Comparison of ENCODE assay signal across 12 cellular contexts in the genomic region with DNA sequence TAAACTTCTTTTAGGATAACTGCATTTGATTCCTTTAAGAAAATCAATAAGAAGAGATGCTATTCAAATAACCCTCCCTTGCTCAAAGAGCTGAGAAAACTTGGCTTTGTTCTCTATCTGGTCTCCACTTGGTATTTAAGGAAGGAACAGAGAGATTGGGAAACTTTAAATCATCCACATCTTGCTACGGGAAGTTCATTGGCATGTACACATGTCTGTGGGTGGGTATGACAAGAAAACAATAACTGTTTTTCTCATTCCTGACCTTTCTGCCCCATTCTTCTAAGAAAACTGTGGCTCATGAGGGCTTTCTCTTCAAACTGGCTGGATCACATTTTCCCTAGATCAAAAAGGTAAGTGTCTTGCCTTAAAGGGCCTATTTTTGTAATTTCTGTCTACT. TPM values are rescaled to one million over a fixed set of nuclear protein-coding genes. Genes with fewer than 3 reads are reported as not detected.
DNase-seq lines count a peak whose midpoint lies in the region; ATAC-seq lines count a peak whose summit lies in the region.
"Had no signal": no experiment of that assay in that cellular context is flagged by ENCODE, and none has a peak within 500 bp of the region (broad histone marks: within the 10 kb centered on the region; RNA-seq: fewer than 3 reads in every experiment).

No MANE protein-coding gene starts in this region.

- no peaks in the 10 kb centered on the region for H3K36me3 ChIP-seq in CD4-positive, CD25-positive, alpha-beta regulatory T cell (ENCODE audit: control insufficient read depth, insufficient read depth, low read length)
- H3K36me3 ChIP-seq in naive thymus-derived CD4-positive, alpha-beta T cell (ENCODE audit: control insufficient read depth in 2 of 3, insufficient read depth in 3 of 3, low read length in 3 of 3): no peaks in the 10 kb centered on the region
- H3K36me3 ChIP-seq: colonic mucosa, right atrium auricular region had no signal

- H3K27me3 ChIP-seq in CD4-positive, CD25-positive, alpha-beta regulatory T cell (ENCODE audit: control insufficient read depth, insufficient read depth, low read length): no peaks in the 10 kb centered on the region
- no peaks in the 10 kb centered on the region for H3K27me3 ChIP-seq in naive thymus-derived CD4-positive, alpha-beta T cell (ENCODE audit: control insufficient read depth in 2 of 2, insufficient read depth in 2 of 2, low read length in 2 of 2)
- H3K27me3 ChIP-seq: colonic mucosa, right atrium auricular region had no signal

- DNase-seq in CD4-positive, CD25-positive, alpha-beta regulatory T cell: no peak
- DNase-seq in activated T-helper 2 cell treated with anti-CD3 and anti-CD28 coated beads, Interferon-gamma antibody, Interleukin-2, Interleukin-4, amounts not matched to agents 10 μg/mL and 5 μg/mL and 100 μg/mL, durations not matched to agents 14 hours and 24 hours and 36 hours (ENCODE audit: low spot score): no peak
- DNase-seq in naive thymus-derived CD4-positive, alpha-beta T cell: no peak
- DNase-seq in substantia nigra (lab: John Stamatoyannopoulos, UW) (no peak), midbrain (lab: John Stamatoyannopoulos, UW) (no peak), NCI-H226 (no peak)
- DNase-seq: activated CD4-positive, alpha-beta T cell treated with anti-CD3 and anti-CD28 coated beads for 4 hours; activated naive CD8-positive, alpha-beta T cell treated with anti-CD3 and anti-CD28 coated beads, Interleukin-2, amount 10 ng/mL, durations not matched to agents 7 days and 5 days; colonic mucosa had no signal

- H3K4me1 Mint-ChIP-seq in CD4-positive, CD25-positive, alpha-beta regulatory T cell: peaks cover 26 to 97% (median 72%) of the 10 kb centered on the region in 4 donors
- H3K4me1 Mint-ChIP-seq in IgD-negative memory B cell: peaks cover 52 to 78% (median 69%) of the 10 kb centered on the region in 3 donors
- peaks cover 72% of the 10 kb centered on the region for H3K4me1 Mint-ChIP-seq in activated T-helper 2 cell treated with anti-CD3 and anti-CD28 coated beads, Interferon-gamma antibody, Interleukin-2, Interleukin-4, amounts not matched to agents 10 μg/mL and 5 μg/mL and 100 μg/mL, durations not matched to agents 14 hours and 24 hours and 36 hours (ENCODE audit: low read depth)
- peaks cover 53 to 78% (median 71%) of the 10 kb centered on the region in 7 donors for H3K4me1 Mint-ChIP-seq in naive thymus-derived CD4-positive, alpha-beta T cell

- intact Hi-C loops in activated T-helper 2 cell treated with anti-CD3 and anti-CD28 coated beads, Interferon-gamma antibody, Interleukin-2, Interleukin-4, amounts not matched to agents 10 μg/mL and 5 μg/mL and 100 μg/mL, durations not matched to agents 14 hours and 24 hours and 36 hours (cut with micrococcal nuclease): loop anchor here (10.0 kb wide), 2 partner anchors 158 to 338 kb away; no protein-coding TSS in a partner anchor
- intact Hi-C loops in naive thymus-derived CD4-positive, alpha-beta T cell (cut with micrococcal nuclease): loop anchor here (2.0 to 10.0 kb wide), 7 partner anchors 341 to 1272 kb away; a partner anchor contains a TSS

- no peaks in the 10 kb centered on the region for H3K36me3 Mint-ChIP-seq in CD4-positive, CD25-positive, alpha-beta regulatory T cell
- peaks cover 8% of the 10 kb centered on the region for H3K36me3 Mint-ChIP-seq in IgD-negative memory B cell
- peaks cover 12% of the 10 kb centered on the region for H3K36me3 Mint-ChIP-seq in activated T-helper 2 cell treated with anti-CD3 and anti-CD28 coated beads, Interferon-gamma antibody, Interleukin-2, Interleukin-4, amounts not matched to agents 10 μg/mL and 5 μg/mL and 100 μg/mL, durations not matched to agents 14 hours and 24 hours and 36 hours (ENCODE audit: low read depth)
- H3K36me3 Mint-ChIP-seq in naive thymus-derived CD4-positive, alpha-beta T cell: peaks cover 0 to 23% (median under 1%) of the 10 kb centered on the region in 5 donors

- H3K27ac Mint-ChIP-seq in CD4-positive, CD25-positive, alpha-beta regulatory T cell: peak overlapping the region; percentile 66 to 92 (median 88)
- peak overlapping the region in 2 of 3 donors; percentile 70 to 97 for H3K27ac Mint-ChIP-seq in IgD-negative memory B cell
- H3K27ac Mint-ChIP-seq in activated T-helper 2 cell treated with anti-CD3 and anti-CD28 coated beads, Interferon-gamma antibody, Interleukin-2, Interleukin-4, amounts not matched to agents 10 μg/mL and 5 μg/mL and 100 μg/mL, durations not matched to agents 14 hours and 24 hours and 36 hours: peak overlapping the region; percentile 64
- H3K27ac Mint-ChIP-seq in naive thymus-derived CD4-positive, alpha-beta T cell: peak overlapping the region in 7 of 9 donors; percentile 1 to 97 (median 40)

- ATAC-seq in CD4-positive, CD25-positive, alpha-beta regulatory T cell (ENCODE audit: low read depth in 2 of 2): no peak
- ATAC-seq in naive thymus-derived CD4-positive, alpha-beta T cell: no peak
- no peak for ATAC-seq in GM21423 (IDR thresholded peaks at IDR 0.05; ENCODE audit: unreplicated experiment)

- H3K4me1 ChIP-seq in CD4-positive, CD25-positive, alpha-beta regulatory T cell (ENCODE audit: control insufficient read depth, insufficient read depth, low read length, poor library complexity, severe bottlenecking): peaks cover 78% of the 10 kb centered on the region
- peaks cover 41 to 52% of the 10 kb centered on the region in 2 donors for H3K4me1 ChIP-seq in naive thymus-derived CD4-positive, alpha-beta T cell (ENCODE audit: control insufficient read depth in 2 of 2, insufficient read depth in 2 of 2, low read length in 2 of 2)

- CTCF ChIA-PET in naive thymus-derived CD4-positive, alpha-beta T cell (lab: Charles Lee): no interaction called here

- POLR2A ChIA-PET in naive thymus-derived CD4-positive, alpha-beta T cell (lab: Charles Lee): interaction anchor here (0.5 to 2.1 kb wide), 3 partner anchors 57 to 1004 kb away, joined by 3 to 9 read pairs (median 4); a partner anchor contains a TSS

- H3K27ac ChIP-seq in CD4-positive, CD25-positive, alpha-beta regulatory T cell (ENCODE audit: insufficient read depth, low read length, poor library complexity, severe bottlenecking): peak overlapping the region; percentile 62
- no peak overlapping the region for H3K27ac ChIP-seq in naive thymus-derived CD4-positive, alpha-beta T cell (ENCODE audit: low read depth, low read length)
- no peak overlapping the region for H3K27ac ChIP-seq in substantia nigra (ENCODE audit: low read depth, low read length, poor library complexity, severe bottlenecking)
- H3K27ac ChIP-seq: right atrium auricular region had no signal

- peaks cover 0 to 1% (median 0%) of the 10 kb centered on the region in 7 donors for H3K9me3 Mint-ChIP-seq in CD4-positive, CD25-positive, alpha-beta regulatory T cell
- H3K9me3 Mint-ChIP-seq in IgD-negative memory B cell: peaks cover 0 to under 1% (median 0%) of the 10 kb centered on the region in 3 donors
- no peaks in the 10 kb centered on the region for H3K9me3 Mint-ChIP-seq in activated T-helper 2 cell treated with anti-CD3 and anti-CD28 coated beads, Interferon-gamma antibody, Interleukin-2, Interleukin-4, amounts not matched to agents 10 μg/mL and 5 μg/mL and 100 μg/mL, durations not matched to agents 14 hours and 24 hours and 36 hours
- H3K9me3 Mint-ChIP-seq in naive thymus-derived CD4-positive, alpha-beta T cell: no peaks in the 10 kb centered on the region
- H3K9me3 Mint-ChIP-seq: activated naive CD8-positive, alpha-beta T cell treated with anti-CD3 and anti-CD28 coated beads, Interleukin-2, amount 10 ng/mL, durations not matched to agents 7 days and 5 days had no signal

- H3K27me3 Mint-ChIP-seq in CD4-positive, CD25-positive, alpha-beta regulatory T cell: no peaks in the 10 kb centered on the region
- no peaks in the 10 kb centered on the region for H3K27me3 Mint-ChIP-seq in IgD-negative memory B cell
- no peaks in the 10 kb centered on the region for H3K27me3 Mint-ChIP-seq in activated T-helper 2 cell treated with anti-CD3 and anti-CD28 coated beads, Interferon-gamma antibody, Interleukin-2, Interleukin-4, amounts not matched to agents 10 μg/mL and 5 μg/mL and 100 μg/mL, durations not matched to agents 14 hours and 24 hours and 36 hours (ENCODE audit: low read depth)
- no peaks in the 10 kb centered on the region for H3K27me3 Mint-ChIP-seq in naive thymus-derived CD4-positive, alpha-beta T cell
- H3K27me3 Mint-ChIP-seq: activated naive CD8-positive, alpha-beta T cell treated with anti-CD3 and anti-CD28 coated beads, Interleukin-2, amount 10 ng/mL, durations not matched to agents 7 days and 5 days had no signal

- no peaks in the 10 kb centered on the region for H3K9me3 ChIP-seq in CD4-positive, CD25-positive, alpha-beta regulatory T cell (ENCODE audit: control insufficient read depth in 2 of 2, low read length in 2 of 2)
- H3K9me3 ChIP-seq in naive thymus-derived CD4-positive, alpha-beta T cell (ENCODE audit: control insufficient read depth in 2 of 3, low read length in 3 of 3): no peaks in the 10 kb centered on the region
- H3K9me3 ChIP-seq: colonic mucosa, right atrium auricular region had no signal

- peak overlapping the region in 1 of 4 donors; percentile 64 for H3K4me3 Mint-ChIP-seq in CD4-positive, CD25-positive, alpha-beta regulatory T cell
- peak overlapping the region; percentile 4 to 69 (median 55) for H3K4me3 Mint-ChIP-seq in IgD-negative memory B cell
- H3K4me3 Mint-ChIP-seq in activated T-helper 2 cell treated with anti-CD3 and anti-CD28 coated beads, Interferon-gamma antibody, Interleukin-2, Interleukin-4, amounts not matched to agents 10 μg/mL and 5 μg/mL and 100 μg/mL, durations not matched to agents 14 hours and 24 hours and 36 hours (ENCODE audit: low read depth): no peak overlapping the region
- no peak overlapping the region for H3K4me3 Mint-ChIP-seq in naive thymus-derived CD4-positive, alpha-beta T cell
- H3K4me3 Mint-ChIP-seq: activated naive CD8-positive, alpha-beta T cell treated with anti-CD3 and anti-CD28 coated beads, Interleukin-2, amount 10 ng/mL, durations not matched to agents 7 days and 5 days had no signal

- H3K4me3 ChIP-seq in CD4-positive, CD25-positive, alpha-beta regulatory T cell (ENCODE audit: low read depth, low read length): no peak overlapping the region
- H3K4me3 ChIP-seq in naive thymus-derived CD4-positive, alpha-beta T cell (ENCODE audit: low read length): no peak overlapping the region
- H3K4me3 ChIP-seq: colonic mucosa, right atrium auricular region had no signal

RNA-seq across cellular contexts. Expression of a gene that starts 6.0 kb away (rescaled TPM):
- 74.5 TPM for total RNA-seq in CD4-positive, CD25-positive, alpha-beta regulatory T cell
- polyA plus RNA-seq in CD4-positive, CD25-positive, alpha-beta regulatory T cell: 10 to 100 TPM; 36.5 to 61.0 (median 44.9) TPM
- polyA plus RNA-seq in IgD-negative memory B cell: 174 TPM
- 44.0 and 49.2 TPM in 2 replicates for total RNA-seq in activated T-helper 2 cell treated with anti-CD3 and anti-CD28 coated beads, Interferon-gamma antibody, Interleukin-2, Interleukin-4, amounts not matched to agents 10 μg/mL and 5 μg/mL and 100 μg/mL, durations not matched to agents 14 hours and 24 hours and 36 hours
- total RNA-seq in naive thymus-derived CD4-positive, alpha-beta T cell: 10 to 100 TPM; 38.1 to 55.8 (median 47.0) TPM
- polyA plus RNA-seq in naive thymus-derived CD4-positive, alpha-beta T cell: 10 to 100 TPM; 15.9 to 30.1 TPM

RNA-seq across cellular contexts. Expression of a gene that starts 57.3 kb away (rescaled TPM):
- total RNA-seq in CD4-positive, CD25-positive, alpha-beta regulatory T cell: 7.4 TPM
- 10 to 100 TPM; 50.5 to 80.5 (median 55.7) TPM for polyA plus RNA-seq in CD4-positive, CD25-positive, alpha-beta regulatory T cell
- polyA plus RNA-seq in IgD-negative memory B cell: 65.3 TPM
- 17.0 and 18.7 TPM in 2 replicates for total RNA-seq in activated T-helper 2 cell treated with anti-CD3 and anti-CD28 coated beads, Interferon-gamma antibody, Interleukin-2, Interleukin-4, amounts not matched to agents 10 μg/mL and 5 μg/mL and 100 μg/mL, durations not matched to agents 14 hours and 24 hours and 36 hours
- total RNA-seq in naive thymus-derived CD4-positive, alpha-beta T cell: 10 to 100 TPM; 11.6 to 22.8 (median 14.5) TPM
- polyA plus RNA-seq in naive thymus-derived CD4-positive, alpha-beta T cell: 10 to 100 TPM; 50.6 to 67.5 TPM

Comparison
In these comparisons a context has a peak if more than half of its experiments do, and no peak if none do; other contexts are left out.
1. H3K4me3 Mint-ChIP-seq: peak in IgD-negative memory B cell (4 of 4); none in activated T-helper 2 cell treated with anti-CD3 and anti-CD28 coated beads, Interferon-gamma antibody, Interleukin-2, Interleukin-4, amounts not matched to agents 10 μg/mL and 5 μg/mL and 100 μg/mL, durations not matched to agents 14 hours and 24 hours and 36 hours (single experiment) and naive thymus-derived CD4-positive, alpha-beta T cell (0 of 10).
2. Peak in every context shown above with its lines, with median percentiles within 50 percentile points of each other: H3K27ac Mint-ChIP-seq.